ENCODE assay signal across 9 cellular contexts in the genomic region with DNA sequence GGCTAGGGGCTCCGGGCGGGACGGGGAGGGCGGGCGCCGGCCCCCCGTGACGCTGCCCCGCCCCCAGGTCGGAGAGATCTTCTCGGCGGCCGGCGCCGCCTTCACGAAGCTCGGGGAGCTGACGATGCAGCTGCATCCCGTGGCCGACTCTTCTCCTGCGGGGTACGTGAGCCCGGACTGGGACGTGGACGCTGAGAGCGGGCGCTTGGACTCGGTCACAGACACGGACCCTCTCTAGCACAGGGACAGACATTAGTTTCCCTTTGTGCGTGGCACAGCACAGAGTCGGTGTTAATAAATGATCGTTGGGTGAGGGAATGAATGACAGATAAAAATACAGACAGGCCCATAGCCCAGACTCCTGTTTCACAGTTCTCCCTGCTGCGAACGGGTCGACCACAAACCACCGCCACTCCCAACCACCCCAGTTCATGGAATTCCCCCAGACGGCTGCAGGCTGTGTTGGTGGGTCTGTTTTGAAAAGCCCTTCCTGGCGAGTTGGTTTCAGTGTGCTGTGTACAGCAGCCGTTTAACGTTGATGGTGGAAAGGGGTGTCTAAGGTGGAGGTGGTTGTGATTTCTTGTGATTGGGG. TPM values are rescaled to one million over a fixed set of nuclear protein-coding genes. Genes with fewer than 3 reads are reported as not detected.
DNase-seq lines count a peak whose midpoint lies in the region; ATAC-seq, FAIRE-seq and TF ChIP-seq lines count a peak whose summit lies in the region.
"Had no signal": no experiment of that assay in that cellular context is flagged by ENCODE, and none has a peak within 500 bp of the region (broad histone marks: within the 10 kb centered on the region; RNA-seq: fewer than 3 reads in every experiment).

No MANE protein-coding gene starts in this region.

- H3K36me3 Mint-ChIP-seq in CD4-positive, CD25-positive, alpha-beta regulatory T cell: no peaks in the 10 kb centered on the region

- H3K4me3 Mint-ChIP-seq in CD4-positive, CD25-positive, alpha-beta regulatory T cell: peak overlapping the region; percentile 90 to 99 (median 96)

- TSS peak; percentile 20 for BruUV-seq in endothelial cell of umbilical vein (replicated peaks; lab: Mats Ljungman, UMichigan)

- TF ChIP-seq CTCF in endothelial cell of umbilical vein (IDR thresholded peaks at IDR 0.05; ENCODE audit: extremely low read depth in 1 of 2, insufficient read depth in 1 of 2, low read depth in 1 of 2, low read length in 2 of 2): no peak
- no peak for TF ChIP-seq CTCF in neutrophil (IDR thresholded peaks at IDR 0.05)
- no peak for TF ChIP-seq CTCF in transverse colon (IDR thresholded peaks at IDR 0.05)

- peaks cover 3% of the 10 kb centered on the region for H3K36me3 ChIP-seq in CD4-positive, CD25-positive, alpha-beta regulatory T cell (ENCODE audit: control insufficient read depth, insufficient read depth, low read length)
- H3K36me3 ChIP-seq in endothelial cell of umbilical vein (ENCODE audit: control insufficient read depth in 2 of 2, extremely low read depth in 1 of 2, insufficient read depth in 2 of 2, low read length in 2 of 2) (peaks cover 0 to 3% of the 10 kb centered on the region in 2 experiments), neutrophil (peaks cover 20% of the 10 kb centered on the region), transverse colon (no peaks in the 10 kb centered on the region)

- H3K9ac ChIP-seq in endothelial cell of umbilical vein (replicated peaks; ENCODE audit: extremely low read depth, insufficient read depth, low read length): peak overlapping the region; percentile 87

- peak overlapping the region; percentile 87 for H3K4me3 ChIP-seq in CD4-positive, CD25-positive, alpha-beta regulatory T cell (ENCODE audit: low read depth, low read length)
- H3K4me3 ChIP-seq in Jurkat, Clone E6-1 (ENCODE audit: low read length): peak overlapping the region; percentile 79
- H3K4me3 ChIP-seq in endothelial cell of umbilical vein (replicated peaks in 1 of 3; ENCODE audit: insufficient read depth in 1 of 3, low read depth in 1 of 3, low read length in 3 of 3): peak overlapping the region; percentile 41 to 93 (median 73)
- H3K4me3 ChIP-seq in neutrophil (ENCODE audit: low read depth in 1 of 2, low read length in 1 of 2): peak overlapping the region; percentile 84 to 97
- H3K4me3 ChIP-seq in transverse colon: peak overlapping the region; percentile 30 to 97 (median 84)

- FAIRE-seq in endothelial cell of umbilical vein (lab: Jason Lieb, UNC): peak; percentile 77

- in situ Hi-C loops in transverse colon (cut with MboI; ENCODE audit: low pct_ligation_motif_present in 1 of 4, low pct_unique_long_range_greater_than_20kb in 1 of 4, low sequenced_read_pairs in 3 of 4): loop anchor here in 3 of 4 donors (5.0 to 25.0 kb wide), 3 partner anchors 103 to 378 kb away; partner anchors contain the start of genes C17orf100 (in 1 of the 3), KIAA0753 (in 1 of the 3), MED31 (in 1 of the 3) and TXNDC17 (in 1 of the 3)

- no peaks in the 10 kb centered on the region for H3K9me1 ChIP-seq in endothelial cell of umbilical vein (replicated peaks; ENCODE audit: control insufficient read depth, extremely low read depth, insufficient read depth, low read length)

- TF ChIP-seq EP300 in transverse colon (IDR thresholded peaks at IDR 0.05; ENCODE audit: low read depth): no peak

- 1% methylated on average over 21 of the region's 40 CpGs; no CpG with 5 or more reads in 1 of the 2 donors for WGBS in transverse colon (ENCODE audit: low coverage in 1 of 2), 2 donors

- H4K20me1 ChIP-seq in endothelial cell of umbilical vein (replicated peaks; ENCODE audit: control insufficient read depth, extremely low read depth, insufficient read depth, low read length): no peaks in the 10 kb centered on the region

- H3K9me3 ChIP-seq in CD4-positive, CD25-positive, alpha-beta regulatory T cell (ENCODE audit: control insufficient read depth in 2 of 2, low read length in 2 of 2): no peaks in the 10 kb centered on the region
- H3K9me3 ChIP-seq in endothelial cell of umbilical vein (replicated peaks; ENCODE audit: control insufficient read depth, insufficient read depth, low read length) (no peaks in the 10 kb centered on the region), neutrophil (no peaks in the 10 kb centered on the region), transverse colon (no peaks in the 10 kb centered on the region)

- TF ChIP-seq POLR2A in endothelial cell of umbilical vein (IDR thresholded peaks at IDR 0.05; ENCODE audit: low read depth, low read length): peak; percentile 84
- TF ChIP-seq POLR2A in transverse colon (IDR thresholded peaks at IDR 0.05): no peak

- peak; percentile 2 to 8 for ATAC-seq in CD4-positive, CD25-positive, alpha-beta regulatory T cell (ENCODE audit: low read depth in 2 of 2)
- peak; percentile 17 for ATAC-seq in GM21381 (IDR thresholded peaks at IDR 0.05; ENCODE audit: unreplicated experiment)

- H3K79me2 ChIP-seq in endothelial cell of umbilical vein (ENCODE audit: control insufficient read depth, insufficient read depth, low read length): peaks cover 36% of the 10 kb centered on the region

- H3K27ac Mint-ChIP-seq in CD4-positive, CD25-positive, alpha-beta regulatory T cell: peak overlapping the region; percentile 97 to 99 (median 98)

- H3K4me1 ChIP-seq in CD4-positive, CD25-positive, alpha-beta regulatory T cell (ENCODE audit: control insufficient read depth, insufficient read depth, low read length, poor library complexity, severe bottlenecking): peaks cover 55% of the 10 kb centered on the region
- peaks cover 45% of the 10 kb centered on the region for H3K4me1 ChIP-seq in endothelial cell of umbilical vein (ENCODE audit: control insufficient read depth, extremely low read depth, insufficient read depth, low read length)
- H3K4me1 ChIP-seq in neutrophil (ENCODE audit: control insufficient read depth in 1 of 2, insufficient read depth in 1 of 2, low read depth in 1 of 2, low read length in 1 of 2): peaks cover 36 to 43% of the 10 kb centered on the region in 2 experiments
- peaks cover 13 to 65% (median 40%) of the 10 kb centered on the region in 4 donors for H3K4me1 ChIP-seq in transverse colon

- H3K27me3 ChIP-seq in CD4-positive, CD25-positive, alpha-beta regulatory T cell (ENCODE audit: control insufficient read depth, insufficient read depth, low read length): no peaks in the 10 kb centered on the region
- H3K27me3 ChIP-seq in endothelial cell of umbilical vein (ENCODE audit: control insufficient read depth in 2 of 2, insufficient read depth in 2 of 2, low read length in 2 of 2) (no peaks in the 10 kb centered on the region), neutrophil (peaks cover 6% of the 10 kb centered on the region), transverse colon (no peaks in the 10 kb centered on the region)

- peak overlapping the region; percentile 85 for H3K4me2 ChIP-seq in endothelial cell of umbilical vein (ENCODE audit: insufficient read depth, low read length)

- H2AFZ ChIP-seq in endothelial cell of umbilical vein (ENCODE audit: low read depth, low read length): peak overlapping the region; percentile 4

- CTCF ChIA-PET in endothelial cell of umbilical vein (lab: Charles Lee): interaction anchor here (0.6 to 1.7 kb wide), 7 partner anchors 11 to 112 kb away, joined by 3 to 16 read pairs (median 3); partner anchors contain the start of gene SLC16A13

- intact Hi-C loops in endothelial cell of umbilical vein (cut with micrococcal nuclease): loop anchor here (1.0 to 5.0 kb wide), 3 partner anchors 7 to 363 kb away; partner anchors contain the start of genes C17orf100 and MED31
- intact Hi-C loops in transverse colon (cut with DNase I; ENCODE audit: low total_unique reads): no loop called here

- peaks cover 6 to 63% (median 37%) of the 10 kb centered on the region in 4 donors for H3K4me1 Mint-ChIP-seq in CD4-positive, CD25-positive, alpha-beta regulatory T cell

- H3K9me3 Mint-ChIP-seq in CD4-positive, CD25-positive, alpha-beta regulatory T cell: peaks cover 0 to 1% (median 0%) of the 10 kb centered on the region in 7 donors

- peak in 2 of 3 donors; percentile 77 to 78 for DNase-seq in CD4-positive, CD25-positive, alpha-beta regulatory T cell
- DNase-seq in Jurkat, Clone E6-1 (ENCODE audit: low read depth, low spot score): no peak
- DNase-seq in activated CD8-positive, alpha-beta memory T cell treated with anti-CD3 and anti-CD28 coated beads for 1 hour (ENCODE audit: extremely low read depth in 1 of 2, low read depth in 1 of 2): peak; percentile 61 to 62
- DNase-seq in endothelial cell of umbilical vein (ENCODE audit: low read depth, low spot score): no peak
- DNase-seq in transverse colon: peak; percentile 49
- DNase-seq in NCI-H345 treated with DMSO at 0.1 percent for 48 hours (lab: John Stamatoyannopoulos, UW; ENCODE audit: unreplicated experiment): no peak

- peak overlapping the region; percentile 99 for H3K27ac ChIP-seq in CD4-positive, CD25-positive, alpha-beta regulatory T cell (ENCODE audit: insufficient read depth, low read length, poor library complexity, severe bottlenecking)
- H3K27ac ChIP-seq in endothelial cell of umbilical vein (ENCODE audit: insufficient read depth, low read depth, low read length) (peak overlapping the region; percentile 94), neutrophil (peak overlapping the region; percentile 97), transverse colon (peak overlapping the region; percentile 95 to 98 (median 96))

- POLR2A ChIA-PET in endothelial cell of umbilical vein (lab: Charles Lee): interaction anchor here (0.6 to 1.0 kb wide), 2 partner anchors 8 to 11 kb away, joined by 5 to 6 read pairs; no protein-coding TSS in a partner anchor

- dilution Hi-C loops in endothelial cell of umbilical vein (cut with MboI; ENCODE audit: extremely low pct_ligation_motif_present, low sequenced_read_pairs): no loop called here

- peaks cover 4% of the 10 kb centered on the region for H3K27me3 Mint-ChIP-seq in CD4-positive, CD25-positive, alpha-beta regulatory T cell

RNA-seq across cellular contexts. Expression of gene RNASEK, which starts 2.7 kb away (rescaled TPM):
- total RNA-seq in CD4-positive, CD25-positive, alpha-beta regulatory T cell: 128 TPM
- 100 to 1,000 TPM; 556 to 649 (median 611) TPM for polyA plus RNA-seq in CD4-positive, CD25-positive, alpha-beta regulatory T cell
- polyA plus RNA-seq in Jurkat, Clone E6-1 (2012; ENCODE audit: insufficient read depth, insufficient read length): 189 TPM
- 272 and 287 TPM in 2 replicates for total RNA-seq in endothelial cell of umbilical vein
- polyA plus RNA-seq in endothelial cell of umbilical vein: 309 and 319 TPM in 2 replicates
- 279 and 315 TPM in 2 replicates for polyA plus RNA-seq in endothelial cell of umbilical vein (2011; cell fraction: cytosol; rRNA removed)
- polyA plus RNA-seq in endothelial cell of umbilical vein (2011; cell fraction: nucleus; rRNA removed): 116 and 141 TPM in 2 replicates
- 589 and 679 TPM in 2 replicates for polyA plus RNA-seq in endothelial cell of umbilical vein (2012)
- 196 and 216 TPM in 2 replicates for polyA minus RNA-seq in endothelial cell of umbilical vein
- 135 TPM for polyA minus RNA-seq in endothelial cell of umbilical vein (2011; cell fraction: cytosol; rRNA and poly(A)+ RNA removed)
- 63.9 and 81.2 TPM in 2 replicates for polyA minus RNA-seq in endothelial cell of umbilical vein (2011; cell fraction: nucleus; rRNA and poly(A)+ RNA removed)
- total RNA-seq in transverse colon: 100 to 1,000 TPM in 2 of 4 donors, 10 to 100 TPM in 2; 38.8 to 177 (median 118) TPM

RNA-seq across cellular contexts. Expression of gene BCL6B, which starts 7.8 kb away (rescaled TPM):
- 0.42 TPM for total RNA-seq in CD4-positive, CD25-positive, alpha-beta regulatory T cell
- not detected for polyA plus RNA-seq in CD4-positive, CD25-positive, alpha-beta regulatory T cell
- polyA plus RNA-seq in Jurkat, Clone E6-1 (2012; ENCODE audit: insufficient read depth, insufficient read length): not detected
- total RNA-seq in endothelial cell of umbilical vein: 160 and 163 TPM in 2 replicates
- 93.5 and 94.5 TPM in 2 replicates for polyA plus RNA-seq in endothelial cell of umbilical vein
- 43.3 and 56.6 TPM in 2 replicates for polyA plus RNA-seq in endothelial cell of umbilical vein (2011; cell fraction: cytosol; rRNA removed)
- polyA plus RNA-seq in endothelial cell of umbilical vein (2011; cell fraction: nucleus; rRNA removed): 146 and 202 TPM in 2 replicates
- 100 and 123 TPM in 2 replicates for polyA plus RNA-seq in endothelial cell of umbilical vein (2012)
- polyA minus RNA-seq in endothelial cell of umbilical vein: 66.4 and 74.7 TPM in 2 replicates
- polyA minus RNA-seq in endothelial cell of umbilical vein (2011; cell fraction: cytosol; rRNA and poly(A)+ RNA removed): not detected
- polyA minus RNA-seq in endothelial cell of umbilical vein (2011; cell fraction: nucleus; rRNA and poly(A)+ RNA removed): 69.6 and 113 TPM in 2 replicates
- 1 to 10 TPM in 1 of 4 donors, under 1 TPM in 2, not detected in 1; 0.32 to 1.8 (median 0.82) TPM for total RNA-seq in transverse colon
- total RNA-seq: NCI-H460 had no signal

RNA-seq across cellular contexts. Expression of gene ALOX12, which starts 19.2 kb away (rescaled TPM):
- 2.7 TPM for total RNA-seq in CD4-positive, CD25-positive, alpha-beta regulatory T cell
- polyA plus RNA-seq in CD4-positive, CD25-positive, alpha-beta regulatory T cell: under 1 TPM; 0.18 to 0.88 (median 0.20) TPM
- 1.4 TPM for polyA plus RNA-seq in Jurkat, Clone E6-1 (2012; ENCODE audit: insufficient read depth, insufficient read length)
- total RNA-seq in endothelial cell of umbilical vein (not detected in 2 replicates), transverse colon (not detected)
- not detected in 2 replicates for polyA plus RNA-seq in endothelial cell of umbilical vein
- 0.03 TPM in 1 of 2 replicates, not detected in the other for polyA plus RNA-seq in endothelial cell of umbilical vein (2011; cell fraction: cytosol; rRNA removed)
- polyA plus RNA-seq in endothelial cell of umbilical vein (2011; cell fraction: nucleus; rRNA removed): not detected in 2 replicates
- 0.16 and 0.52 TPM in 2 replicates for polyA plus RNA-seq in endothelial cell of umbilical vein (2012)
- polyA minus RNA-seq in endothelial cell of umbilical vein: not detected in 2 replicates
- polyA minus RNA-seq in endothelial cell of umbilical vein (2011; cell fraction: cytosol; rRNA and poly(A)+ RNA removed): not detected
- not detected in 2 replicates for polyA minus RNA-seq in endothelial cell of umbilical vein (2011; cell fraction: nucleus; rRNA and poly(A)+ RNA removed)
- total RNA-seq: NCI-H460 had no signal

RNA-seq across cellular contexts. Expression of gene SLC16A13, which starts 20.7 kb away (rescaled TPM):
- 3.8 TPM for total RNA-seq in CD4-positive, CD25-positive, alpha-beta regulatory T cell
- polyA plus RNA-seq in CD4-positive, CD25-positive, alpha-beta regulatory T cell: 1 to 10 TPM; 1.1 to 1.9 (median 1.5) TPM
- polyA plus RNA-seq in Jurkat, Clone E6-1 (2012; ENCODE audit: insufficient read depth, insufficient read length): 4.7 TPM
- total RNA-seq in endothelial cell of umbilical vein (18.6 and 24.7 TPM in 2 replicates), transverse colon (1 to 10 TPM in 3 of 4 donors, not detected in 1; 2.4 to 8.6 (median 3.5) TPM)
- 16.8 and 18.4 TPM in 2 replicates for polyA plus RNA-seq in endothelial cell of umbilical vein
- polyA plus RNA-seq in endothelial cell of umbilical vein (2011; cell fraction: cytosol; rRNA removed): 6.4 and 8.0 TPM in 2 replicates
- polyA plus RNA-seq in endothelial cell of umbilical vein (2011; cell fraction: nucleus; rRNA removed): 8.8 and 10.8 TPM in 2 replicates
- 7.9 and 12.0 TPM in 2 replicates for polyA plus RNA-seq in endothelial cell of umbilical vein (2012)
- 13.8 and 17.9 TPM in 2 replicates for polyA minus RNA-seq in endothelial cell of umbilical vein
- 1.8 TPM for polyA minus RNA-seq in endothelial cell of umbilical vein (2011; cell fraction: cytosol; rRNA and poly(A)+ RNA removed)
- 5.2 and 6.5 TPM in 2 replicates for polyA minus RNA-seq in endothelial cell of umbilical vein (2011; cell fraction: nucleus; rRNA and poly(A)+ RNA removed)

RNA-seq across cellular contexts. Expression of gene SLC16A11, which starts 28.8 kb away (rescaled TPM):
- 0.39 TPM for total RNA-seq in CD4-positive, CD25-positive, alpha-beta regulatory T cell
- 1 to 10 TPM in 1 of 4 donors, under 1 TPM in 2, not detected in 1; 0.30 to 1.2 (median 0.67) TPM for polyA plus RNA-seq in CD4-positive, CD25-positive, alpha-beta regulatory T cell
- polyA plus RNA-seq in Jurkat, Clone E6-1 (2012; ENCODE audit: insufficient read depth, insufficient read length): not detected
- total RNA-seq in endothelial cell of umbilical vein (0.53 and 0.95 TPM in 2 replicates), transverse colon (1 to 10 TPM in 2 of 4 donors, not detected in 2; 1.2 to 2.2 TPM)
- 1.1 and 1.4 TPM in 2 replicates for polyA plus RNA-seq in endothelial cell of umbilical vein
- polyA plus RNA-seq in endothelial cell of umbilical vein (2011; cell fraction: cytosol; rRNA removed): 0.52 and 0.68 TPM in 2 replicates
- polyA plus RNA-seq in endothelial cell of umbilical vein (2011; cell fraction: nucleus; rRNA removed): 1.8 and 2.0 TPM in 2 replicates
- polyA plus RNA-seq in endothelial cell of umbilical vein (2012): 0.21 and 0.46 TPM in 2 replicates
- polyA minus RNA-seq in endothelial cell of umbilical vein: not detected in 2 replicates
- not detected for polyA minus RNA-seq in endothelial cell of umbilical vein (2011; cell fraction: cytosol; rRNA and poly(A)+ RNA removed)
- polyA minus RNA-seq in endothelial cell of umbilical vein (2011; cell fraction: nucleus; rRNA and poly(A)+ RNA removed): 1.2 TPM in 1 of 2 replicates, not detected in the other

Comparison
In these comparisons a context has a peak if more than half of its experiments do, and no peak if none do; other contexts are left out.
1. DNase-seq: peak in CD4-positive, CD25-positive, alpha-beta regulatory T cell (2 of 3), activated CD8-positive, alpha-beta memory T cell treated with anti-CD3 and anti-CD28 coated beads for 1 hour (2 of 2) and transverse colon (single experiment); none in Jurkat, Clone E6-1 (single experiment), endothelial cell of umbilical vein (single experiment) and NCI-H345 treated with DMSO at 0.1 percent for 48 hours (single experiment).
2. RNA of gene BCL6B, which starts 7.8 kb away (total RNA-seq): 160 to 163 TPM in endothelial cell of umbilical vein; 0.32 to 1.8 TPM in transverse colon and 0.42 TPM in CD4-positive, CD25-positive, alpha-beta regulatory T cell (single experiment); every median in the first group is over 10 times any median in the second.
3. Peak in every context shown above with its lines, with median percentiles within 50 percentile points of each other: H3K27ac ChIP-seq and H3K4me3 ChIP-seq.